Comparison of ENCODE assay signal across 23 cellular contexts in the genomic region with DNA sequence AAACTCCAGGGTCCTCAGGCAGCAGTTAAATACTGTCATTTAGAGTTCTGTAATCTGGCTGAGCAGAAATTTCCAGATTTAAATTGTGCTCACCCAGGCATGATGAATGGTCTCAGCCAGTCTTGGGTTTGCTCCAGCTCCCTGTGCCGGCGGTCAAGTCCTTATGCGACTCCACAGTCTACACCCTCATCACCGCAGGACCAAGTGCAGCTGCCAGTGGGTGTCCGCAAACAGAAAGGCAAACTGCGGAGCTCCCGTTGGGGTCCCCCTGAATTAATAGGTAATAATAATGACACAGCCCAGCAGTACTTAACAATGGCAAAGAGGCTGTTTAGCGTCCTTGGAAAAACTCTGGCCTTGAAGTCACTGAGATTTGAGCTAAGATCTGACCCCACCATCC. TPM values are rescaled to one million over a fixed set of nuclear protein-coding genes. Genes with fewer than 3 reads are reported as not detected.
"Had no signal": no experiment of that assay in that cellular context is flagged by ENCODE, and none has a peak within 500 bp of the region (broad histone marks: within the 10 kb centered on the region; RNA-seq: fewer than 3 reads in every experiment).

No MANE protein-coding gene starts in this region.

- H3K9me3 Mint-ChIP-seq: activated CD8-positive, alpha-beta T cell treated with anti-CD3 and anti-CD28 coated beads for 36 hours; activated T-cell treated with anti-CD3 and anti-CD28 coated beads, Interleukin-2, amount 50 U/mL, for 24 hours; nephron progenitor cell; stimulated activated naive CD8-positive, alpha-beta T cell treated with anti-CD3 and anti-CD28 coated beads, Interleukin-15, amount 100 ng/mL, for 72 hours had no signal

- H3K27ac ChIP-seq: breast epithelium, heart left ventricle, skin epidermis, suprapubic skin, upper lobe of left lung had no signal

- H3K4me1 ChIP-seq: breast epithelium had no signal

- H3K27ac Mint-ChIP-seq: activated CD8-positive, alpha-beta T cell treated with anti-CD3 and anti-CD28 coated beads for 36 hours; activated T-cell treated with anti-CD3 and anti-CD28 coated beads, Interleukin-2, amount 50 U/mL, for 24 hours; nephron progenitor cell; stimulated activated naive CD8-positive, alpha-beta T cell treated with anti-CD3 and anti-CD28 coated beads, Interleukin-15, amount 100 ng/mL, for 72 hours had no signal

- H3K4me3 ChIP-seq: breast epithelium, heart left ventricle, skin epidermis, suprapubic skin, upper lobe of left lung had no signal

- ATAC-seq: activated CD8-positive, alpha-beta T cell treated with anti-CD3 and anti-CD28 coated beads for 36 hours; heart left ventricle; left lobe of liver; right cardiac atrium; stimulated activated naive CD8-positive, alpha-beta T cell treated with anti-CD3 and anti-CD28 coated beads, Interleukin-15, amount 100 ng/mL, for 72 hours had no signal

- H3K36me3 ChIP-seq: breast epithelium, heart left ventricle, suprapubic skin, upper lobe of left lung had no signal

- H3K4me3 Mint-ChIP-seq: activated CD8-positive, alpha-beta T cell treated with anti-CD3 and anti-CD28 coated beads for 36 hours; activated T-cell treated with anti-CD3 and anti-CD28 coated beads, Interleukin-2, amount 50 U/mL, for 24 hours; nephron progenitor cell; stimulated activated naive CD8-positive, alpha-beta T cell treated with anti-CD3 and anti-CD28 coated beads, Interleukin-15, amount 100 ng/mL, for 72 hours had no signal

- DNase-seq: activated CD4-positive, alpha-beta T cell treated with anti-CD3 and anti-CD28 coated beads for 48 hours; activated CD4-positive, CD25-positive, alpha-beta regulatory T cell; activated CD8-positive, alpha-beta T cell treated with anti-CD3 and anti-CD28 coated beads for 36 hours; activated effector memory CD4-positive, alpha-beta T cell treated with Interleukin-2 at 50 U/mL for 16 hours; activated naive CD4-positive, alpha-beta T cell treated with anti-CD3 and anti-CD28 coated beads, Interleukin-2, amount 50 U/mL, for 16 hours; activated T-cell treated with anti-CD3 and anti-CD28 coated beads, Interleukin-2, amount 50 U/mL, for 24 hours; aorta; cortex of kidney; heart left ventricle; kidney; midbrain; nephron progenitor cell; occipital lobe; right cardiac atrium; stimulated activated CD4-positive, alpha-beta T cell treated with anti-CD3 and anti-CD28 coated beads, Interleukin-2, amount 100 ng/mL, for 48 hours; stimulated activated naive CD8-positive, alpha-beta T cell treated with anti-CD3 and anti-CD28 coated beads, Interleukin-15, amount 100 ng/mL, for 72 hours; upper lobe of left lung had no signal

- H3K9me3 ChIP-seq: breast epithelium, heart left ventricle, suprapubic skin, upper lobe of left lung had no signal

RNA-seq across cellular contexts. Expression of gene CACNG4, which starts 3.9 kb away (rescaled TPM):
- total RNA-seq: activated CD8-positive, alpha-beta T cell treated with anti-CD3 and anti-CD28 coated beads for 36 hours; aorta; lung microvascular endothelial cell; posterior vena cava had no signal
- polyA plus RNA-seq: aorta had no signal
